ENCODE assay signal across 9 cellular contexts in the genomic region with DNA sequence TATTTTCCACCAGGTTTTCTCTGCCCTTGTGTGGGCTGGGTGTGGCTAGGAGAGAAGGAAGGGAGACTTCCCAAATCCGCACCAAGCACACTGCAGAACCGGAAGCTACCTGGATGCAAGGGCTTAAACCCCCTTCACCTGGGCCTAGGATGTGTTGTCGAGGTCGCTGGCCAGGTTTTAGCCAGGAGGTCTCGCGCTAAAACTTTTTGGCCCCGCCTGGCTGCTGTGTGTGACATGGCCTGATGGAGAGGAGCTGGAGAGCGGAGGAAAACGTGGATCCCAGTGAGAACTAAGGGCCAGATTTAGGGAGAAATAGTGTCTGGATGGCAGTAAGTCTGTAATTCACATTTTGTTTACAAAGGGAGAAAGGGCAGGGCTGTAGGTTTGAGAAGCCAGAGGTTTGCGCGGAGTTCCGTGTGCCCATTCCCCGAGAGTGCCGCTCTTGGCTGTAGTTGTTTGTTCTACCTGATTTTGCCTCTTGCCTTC. TPM values are rescaled to one million over a fixed set of nuclear protein-coding genes. Genes with fewer than 3 reads are reported as not detected.
DNase-seq lines count a peak whose midpoint lies in the region; ATAC-seq and TF ChIP-seq lines count a peak whose summit lies in the region.
"Had no signal": no experiment of that assay in that cellular context is flagged by ENCODE, and none has a peak within 500 bp of the region (broad histone marks: within the 10 kb centered on the region; RNA-seq: fewer than 3 reads in every experiment).

No MANE protein-coding gene starts in this region.

- ATAC-seq in right cardiac atrium, result no peak
- no peak for ATAC-seq in HG02885 (IDR thresholded peaks at IDR 0.05; ENCODE audit: poor library complexity, unreplicated experiment)

- no peaks in the 10 kb centered on the region for H3K36me3 Mint-ChIP-seq in chondrocyte (ENCODE audit: low read depth)

- H3K27me3 Mint-ChIP-seq in chondrocyte (ENCODE audit: low read depth), result peaks cover 40% of the 10 kb centered on the region

- H3K9me3 Mint-ChIP-seq in chondrocyte (ENCODE audit: low read depth), result no peaks in the 10 kb centered on the region

- WGBS in right cardiac atrium, result 58% methylated on average over 14 of the region's 14 CpGs
- WGBS in esophagus squamous epithelium, 2 donors, result 47 to 87% methylated on average over 13 to 14 of the region's 14 CpGs

- H3K4me1 Mint-ChIP-seq in chondrocyte (ENCODE audit: low read depth), result peaks cover 51% of the 10 kb centered on the region

- DNase-seq in left ventricle myocardium inferior, result no peak
- no peak for DNase-seq in right cardiac atrium
- no peak for DNase-seq in chondrocyte (ENCODE audit: low spot score)
- DNase-seq in esophagus squamous epithelium (lab: John Stamatoyannopoulos, UW), result no peak
- no peak for DNase-seq in occipital lobe (lab: John Stamatoyannopoulos, UW)
- no peak for DNase-seq in stimulated activated CD4-positive, alpha-beta T cell treated with anti-CD3 and anti-CD28 coated beads, Interleukin-2, amount 100 ng/mL, for 24 hours
- DNase-seq: NCI-H2227 treated with DMSO at 0.1 percent for 48 hours had no signal

- no peak overlapping the region for H3K27ac Mint-ChIP-seq in chondrocyte (ENCODE audit: unreplicated experiment)

- H3K36me3 ChIP-seq in left ventricle myocardium inferior (no peaks in the 10 kb centered on the region), muscle layer of duodenum (ENCODE audit: control insufficient read depth in 1 of 2, insufficient read depth in 2 of 2, low read length in 2 of 2) (no peaks in the 10 kb centered on the region), esophagus squamous epithelium (no peaks in the 10 kb centered on the region)

- TF ChIP-seq POLR2A in esophagus squamous epithelium (IDR thresholded peaks at IDR 0.05), result no peak

- H3K4me3 Mint-ChIP-seq in chondrocyte (ENCODE audit: unreplicated experiment), result peak overlapping the region; percentile 97

- intact Hi-C loops in left ventricle myocardium inferior (cut with micrococcal nuclease) (no loop called here), right cardiac atrium (cut with DNase I) (no loop called here), esophagus squamous epithelium (cut with DNase I) (no loop called here)

- TF ChIP-seq CTCF in left ventricle myocardium inferior (IDR thresholded peaks at IDR 0.05; ENCODE audit: borderline replicate concordance) (no peak), chondrocyte (IDR thresholded peaks at IDR 0.05) (no peak), esophagus squamous epithelium (IDR thresholded peaks at IDR 0.05) (no peak)

- H3K27ac ChIP-seq in left ventricle myocardium inferior (replicated peaks) (no peak overlapping the region), right cardiac atrium (ENCODE audit: low read length) (no peak overlapping the region), muscle layer of duodenum (ENCODE audit: low read length) (no peak overlapping the region), esophagus squamous epithelium (no peak overlapping the region)

- H3K27me3 ChIP-seq in left ventricle myocardium inferior (ENCODE audit: low read depth) (peaks cover 76% of the 10 kb centered on the region), right cardiac atrium (ENCODE audit: control insufficient read depth, insufficient read depth) (no peaks in the 10 kb centered on the region), muscle layer of duodenum (ENCODE audit: low read depth, low read length) (peaks cover 22% of the 10 kb centered on the region), esophagus squamous epithelium (peaks cover 0 to 99% (median 8%) of the 10 kb centered on the region in 4 donors)

- H3K4me3 ChIP-seq in left ventricle myocardium inferior (peak overlapping the region; percentile 96), right cardiac atrium (ENCODE audit: low read length) (no peak overlapping the region), muscle layer of duodenum (ENCODE audit: low read depth in 1 of 2, low read length in 2 of 2) (peak overlapping the region; percentile 75 to 87), esophagus squamous epithelium (peak overlapping the region in 2 of 4 donors; percentile 91 to 98)

- H3K9me3 ChIP-seq in left ventricle myocardium inferior (replicated peaks), result no peaks in the 10 kb centered on the region
- H3K9me3 ChIP-seq in right cardiac atrium (ENCODE audit: control insufficient read depth, low read length), result no peaks in the 10 kb centered on the region
- H3K9me3 ChIP-seq in muscle layer of duodenum (ENCODE audit: control insufficient read depth in 1 of 2, low read length in 2 of 2), result no peaks in the 10 kb centered on the region
- no peaks in the 10 kb centered on the region for H3K9me3 ChIP-seq in esophagus squamous epithelium

- H3K4me1 ChIP-seq in left ventricle myocardium inferior (peaks cover 57% of the 10 kb centered on the region), right cardiac atrium (ENCODE audit: control insufficient read depth, insufficient read depth, low read length) (peaks cover 2% of the 10 kb centered on the region), muscle layer of duodenum (ENCODE audit: control insufficient read depth in 1 of 2, insufficient read depth in 2 of 2, low read length in 2 of 2) (peaks cover 0 to 27% of the 10 kb centered on the region in 2 donors), esophagus squamous epithelium (peaks cover 30 to 79% (median 30%) of the 10 kb centered on the region in 3 donors)

RNA-seq across cellular contexts. Expression of a gene that starts 3.1 kb away (rescaled TPM):
- total RNA-seq in left ventricle myocardium inferior (2.9 TPM), right cardiac atrium (1 to 10 TPM; 3.6 to 7.0 (median 4.5) TPM), chondrocyte (15.3 to 23.3 TPM (median 17.0 TPM) in 3 replicates), esophagus squamous epithelium (1 to 10 TPM in 3 of 4 donors, under 1 TPM in 1; 0.19 to 5.3 (median 1.9) TPM), occipital lobe (18.6 TPM)
- 1.5 TPM for polyA plus RNA-seq in right cardiac atrium
